In the genomic region with DNA sequence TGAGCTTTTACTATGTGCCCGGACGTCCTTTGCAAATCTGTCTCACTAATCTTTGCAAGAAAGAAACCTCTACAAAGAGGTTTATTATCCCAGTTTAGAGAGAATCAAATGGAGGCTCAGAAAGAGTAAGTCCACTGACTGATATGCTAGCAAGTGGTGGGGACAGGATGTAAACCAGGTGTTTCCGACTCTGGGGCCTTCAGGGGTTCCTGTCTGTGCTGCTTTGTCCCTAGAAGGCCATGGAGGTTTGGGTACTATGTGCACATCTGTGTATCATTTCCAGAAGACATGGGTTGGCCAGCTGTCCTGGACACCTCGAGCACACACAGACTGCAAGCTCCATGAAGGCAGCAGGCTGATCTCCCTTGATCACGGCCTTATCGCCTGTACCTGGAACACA, we compare ENCODE assay signal across 11 cellular contexts. TPM values are rescaled to one million over a fixed set of nuclear protein-coding genes. Genes with fewer than 3 reads are reported as not detected.
DNase-seq lines count a peak whose midpoint lies in the region; ATAC-seq, FAIRE-seq and TF ChIP-seq lines count a peak whose summit lies in the region.
"Had no signal": no experiment of that assay in that cellular context is flagged by ENCODE, and none has a peak within 500 bp of the region (broad histone marks: within the 10 kb centered on the region; RNA-seq: fewer than 3 reads in every experiment).

No MANE protein-coding gene starts in this region.

- peaks cover 7% of the 10 kb centered on the region; the same call in 1 of the 2 replicates for H3K79me2 ChIP-seq in DND-41 (ENCODE audit: insufficient read depth, low read length)
- H3K79me2 ChIP-seq in Loucy (ENCODE audit: insufficient read depth, low read length) = peaks cover 9% of the 10 kb centered on the region
- H3K79me2 ChIP-seq in K562 (ENCODE audit: control insufficient read depth, insufficient read depth, low read length) = peaks cover 12% of the 10 kb centered on the region

- no peak for TF ChIP-seq POLR2A in K562 (conservative IDR thresholded peaks at IDR 0.05)

- H3K4me3 Mint-ChIP-seq in neural crest cell = peak overlapping the region; percentile 98

- H3K36me3 Mint-ChIP-seq in neural crest cell (ENCODE audit: low read depth) = peaks cover 3% of the 10 kb centered on the region

- CTCF ChIA-PET in K562 (lab: Yijun Ruan, JAX; ENCODE audit: low intra/inter-chr PET ratio) = no interaction called here

- H3K36me3 ChIP-seq in DND-41 (ENCODE audit: insufficient read depth, low read length) = peaks cover 31% of the 10 kb centered on the region
- peaks cover 7% of the 10 kb centered on the region; the same call in 1 of the 2 replicates for H3K36me3 ChIP-seq in Loucy (ENCODE audit: insufficient read depth, low read length)
- peaks cover 26% of the 10 kb centered on the region for H3K36me3 ChIP-seq in K562 (ENCODE audit: control insufficient read depth, insufficient read depth, low read length)

- H3F3A ChIP-seq in Loucy (ENCODE audit: low read depth) = no peaks in the 10 kb centered on the region

- no peak for FAIRE-seq in K562 (lab: Jason Lieb, UNC)

- H3K9me3 ChIP-seq in DND-41 (ENCODE audit: insufficient read depth, low read length, severe bottlenecking) = no peaks in the 10 kb centered on the region
- no peaks in the 10 kb centered on the region for H3K9me3 ChIP-seq in Loucy (ENCODE audit: insufficient read depth, low read depth, low read length)
- H3K9me3 ChIP-seq in K562 (replicated peaks; ENCODE audit: control insufficient read depth, insufficient read depth, low read depth, low read length) = no peaks in the 10 kb centered on the region
- H3K9me3 ChIP-seq: prostate gland had no signal

- intact Hi-C loops in K562 (cut with micrococcal nuclease) = no loop called here

- BruUV-seq in K562 (replicated peaks; lab: Mats Ljungman, UMichigan) = no TSS peak

- TF ChIP-seq EP300 in K562 (IDR thresholded peaks at IDR 0.05; ENCODE audit: low read length) = no peak

- H2AFZ ChIP-seq in DND-41 (ENCODE audit: low read depth, low read length) = peak overlapping the region; percentile 89; the same call in 1 of the 2 replicates
- H2AFZ ChIP-seq in Loucy (ENCODE audit: low read length) = no peak overlapping the region
- no peak overlapping the region for H2AFZ ChIP-seq in K562 (ENCODE audit: low read depth, low read length)

- no peaks in the 10 kb centered on the region for H3K9me3 Mint-ChIP-seq in neural crest cell

- H4K20me1 ChIP-seq in DND-41 (ENCODE audit: insufficient read depth, low read length) (no peaks in the 10 kb centered on the region), Loucy (ENCODE audit: insufficient read depth, low read length, poor library complexity, severe bottlenecking) (no peaks in the 10 kb centered on the region), K562 (replicated peaks; ENCODE audit: control insufficient read depth, insufficient read depth, low read length) (no peaks in the 10 kb centered on the region)

- H3K4me2 ChIP-seq in DND-41 (ENCODE audit: insufficient read depth, low read length) = peak overlapping the region; percentile 65
- peak overlapping the region; percentile 91 for H3K4me2 ChIP-seq in Loucy (ENCODE audit: low read depth, low read length, poor library complexity, severe bottlenecking)
- H3K4me2 ChIP-seq in K562 (ENCODE audit: insufficient read depth, low read length) = peak overlapping the region; percentile 86

- H3K27ac Mint-ChIP-seq in neural crest cell (ENCODE audit: unreplicated experiment) = no peak overlapping the region

- 87% methylated on average over 6 of the region's 6 CpGs for WGBS in K562 (ENCODE audit: insufficient coverage, low coverage, missing lambda C conversion rate)

- H3K4me3 ChIP-seq in DND-41 (ENCODE audit: low read depth in 1 of 2, low read length in 2 of 2) = peak overlapping the region; percentile 47 to 67; a peak in 3 of 4 replicates
- H3K4me3 ChIP-seq in Loucy (ENCODE audit: low read length, poor library complexity, severe bottlenecking) = peak overlapping the region; percentile 100
- peak overlapping the region; percentile 67; the same call in 1 of the 2 replicates for H3K4me3 ChIP-seq in K562

- H3K27me3 ChIP-seq in DND-41 (ENCODE audit: insufficient read depth, low read length, poor library complexity) (no peaks in the 10 kb centered on the region), Loucy (ENCODE audit: insufficient read depth, low read length, poor library complexity, severe bottlenecking) (no peaks in the 10 kb centered on the region), K562 (ENCODE audit: control insufficient read depth in 2 of 2, insufficient read depth in 2 of 2, low read length in 2 of 2) (no peaks in the 10 kb centered on the region)

- peaks cover 32% of the 10 kb centered on the region for H3K4me1 ChIP-seq in DND-41 (ENCODE audit: insufficient read depth, low read length)
- H3K4me1 ChIP-seq in Loucy (ENCODE audit: insufficient read depth, low read length, poor library complexity, severe bottlenecking) = peaks cover 28% of the 10 kb centered on the region
- peaks cover 3 to 42% of the 10 kb centered on the region in 2 experiments; a peak in 3 of 5 replicates for H3K4me1 ChIP-seq in K562 (replicated peaks in 1 of 2; ENCODE audit: control insufficient read depth in 2 of 2, insufficient read depth in 2 of 2, low read length in 2 of 2)

- H3K9ac ChIP-seq in DND-41 (ENCODE audit: low read depth, low read length) (peak overlapping the region; percentile 69), Loucy (ENCODE audit: low read depth, low read length, poor library complexity, severe bottlenecking) (peak overlapping the region; percentile 95), K562 (ENCODE audit: insufficient read depth in 1 of 2, low read depth in 2 of 2, low read length in 2 of 2) (peak overlapping the region in 1 of 2 experiments; percentile 88; a peak in 1 of 4 replicates)

- no peaks in the 10 kb centered on the region for H3K9me1 ChIP-seq in K562 (ENCODE audit: control insufficient read depth, insufficient read depth, low read length)

- ATAC-seq in DND-41 (ENCODE audit: insufficient read depth, low read depth) = no peak
- ATAC-seq in K562 = no peak
- no peak for ATAC-seq in left lobe of liver
- ATAC-seq in HG02970 (IDR thresholded peaks at IDR 0.05; ENCODE audit: low FRiP score, unreplicated experiment) = no peak
- ATAC-seq in GM18873 (IDR thresholded peaks at IDR 0.05; ENCODE audit: low FRiP score, unreplicated experiment) = no peak

- DNase-seq in DND-41 = peak; percentile 28
- no peak for DNase-seq in K562 (ENCODE audit: extremely low read depth in 1 of 4, low spot score in 3 of 4)
- DNase-seq in neural crest cell (ENCODE audit: low read depth, low spot score) = no peak
- no peak for DNase-seq in NCI-H2196 (lab: John Stamatoyannopoulos, UW; ENCODE audit: unreplicated experiment)
- no peak for DNase-seq in left lobe of liver (ENCODE audit: low spot score)
- DNase-seq: DMS79 treated with DMSO at 0.1 percent for 48 hours, OCI-M1 had no signal

- in situ Hi-C loops in K562 (cut with MboI) = no loop called here

- H3K9me2 ChIP-seq in Loucy (replicated peaks; ENCODE audit: low read depth, low read length) = no peaks in the 10 kb centered on the region

- POLR2A ChIA-PET in K562 (lab: Yijun Ruan, JAX) = interaction anchor here (0.6 to 2.6 kb wide), 6 partner anchors 11 to 107 kb away, joined by 3 to 8 read pairs (median 3); no protein-coding TSS in a partner anchor

- H3K27ac ChIP-seq in DND-41 (ENCODE audit: low read length) (peak overlapping the region; percentile 88), K562 (ENCODE audit: extremely low read depth, low read depth, low read length) (no peak overlapping the region)

- H3K4me1 Mint-ChIP-seq in neural crest cell = peaks cover 15% of the 10 kb centered on the region

- TF ChIP-seq CTCF in DND-41 (IDR thresholded peaks at IDR 0.05; ENCODE audit: borderline replicate concordance, extremely low read depth, low read length, poor library complexity, severe bottlenecking) (no peak), Loucy (conservative IDR thresholded peaks at IDR 0.05; ENCODE audit: low read length) (no peak), K562 (IDR thresholded peaks at IDR 0.05 in 2 of 3, conservative IDR thresholded peaks at IDR 0.05 in 1 of 3; ENCODE audit: insufficient read depth in 2 of 3, low read depth in 1 of 3, low read length in 3 of 3) (no peak), neural crest cell (conservative IDR thresholded peaks at IDR 0.05) (no peak)

- peaks cover 14% of the 10 kb centered on the region for H3K27me3 Mint-ChIP-seq in neural crest cell (ENCODE audit: low read depth)

- TF ChIP-seq RAD21 in K562 (CRISPR knock-in tag; conservative IDR thresholded peaks at IDR 0.05 in 1 of 2, IDR thresholded peaks at IDR 0.05 in 1 of 2) = no peak

RNA-seq across cellular contexts. Expression of gene KPTN, which starts 1.2 kb away (rescaled TPM):
- 6.2 and 16.4 TPM in 2 replicates for total RNA-seq in K562 (2011; cell fraction: chromatin; rRNA removed; ENCODE audit: low replicate concordance)
- 13.6 and 14.7 TPM in 2 replicates for total RNA-seq in K562 (2011; cell fraction: nucleolus; rRNA removed)
- total RNA-seq in K562 (2011; cell fraction: nucleoplasm; rRNA removed) = 7.3 and 7.6 TPM in 2 replicates
- total RNA-seq in K562 (2014; rRNA removed) (8.5 and 11.9 TPM in 2 replicates), K562 (2014; rRNA removed; fragmentation: Illumina TruSeq; extraction: Trizol) (4.9 and 6.4 TPM in 2 replicates), K562 (2015; rRNA removed; fragmentation: Illumina TruSeq; extraction: Trizol) (7.8 and 8.0 TPM in 2 replicates), K562 (2021) (14.3 and 16.3 TPM in 2 replicates), neural crest cell (30.0 and 30.2 TPM in 2 replicates), left lobe of liver (6.6 TPM)
- polyA plus RNA-seq in K562 (2011; rRNA removed) (10.0 and 10.5 TPM in 2 replicates), K562 (2014; fragmentation: Illumina TruSeq; extraction: Trizol) (12.3 and 18.2 TPM in 2 replicates), K562 (2014; fragmentation: Nextera tagmentation; extraction: Ambion mirVana) (1 to 10 TPM in 1 of 2 experiments, under 1 TPM in 1; 0.56 to 2.7 TPM), K562 (2014; rRNA removed) (16.2 and 18.6 TPM in 2 replicates)
- 9.7 and 17.1 TPM in 2 replicates for polyA plus RNA-seq in K562 (2011; cell fraction: cytosol; rRNA removed)
- polyA plus RNA-seq in K562 (2011; cell fraction: nucleus; rRNA removed) = 28.4 and 49.7 TPM in 2 replicates
- polyA plus RNA-seq in K562 (2012) = 11.8 and 12.7 TPM in 2 replicates
- 2.6 and 4.0 TPM in 2 replicates for polyA minus RNA-seq in K562 (2011; rRNA and poly(A)+ RNA removed)
- 2.9 and 5.1 TPM in 2 replicates for polyA minus RNA-seq in K562 (2011; cell fraction: cytosol; rRNA and poly(A)+ RNA removed)
- polyA minus RNA-seq in K562 (2011; cell fraction: nucleus; rRNA and poly(A)+ RNA removed) = 2.8 TPM in 2 replicates

RNA-seq across cellular contexts. Expression of gene SLC8A2, which starts 13.5 kb away (rescaled TPM):
- 1.0 and 3.4 TPM in 2 replicates for total RNA-seq in K562 (2011; cell fraction: chromatin; rRNA removed; ENCODE audit: low replicate concordance)
- 1.2 and 2.0 TPM in 2 replicates for total RNA-seq in K562 (2011; cell fraction: nucleolus; rRNA removed)
- total RNA-seq in K562 (2011; cell fraction: nucleoplasm; rRNA removed) = 1.0 and 1.5 TPM in 2 replicates
- total RNA-seq in K562 (2014; rRNA removed) (0.64 and 0.86 TPM in 2 replicates), K562 (2014; rRNA removed; fragmentation: Illumina TruSeq; extraction: Trizol) (0.10 and 0.15 TPM in 2 replicates), K562 (2015; rRNA removed; fragmentation: Illumina TruSeq; extraction: Trizol) (0.30 TPM in 1 of 2 replicates, not detected in the other), K562 (2021) (0.60 and 0.66 TPM in 2 replicates), neural crest cell (0.61 and 0.70 TPM in 2 replicates), left lobe of liver (0.10 TPM)
- polyA plus RNA-seq in K562 (2011; rRNA removed) (0.09 and 0.17 TPM in 2 replicates), K562 (2014; fragmentation: Illumina TruSeq; extraction: Trizol) (0.07 and 0.43 TPM in 2 replicates), K562 (2014; fragmentation: Nextera tagmentation; extraction: Ambion mirVana) (not detected), K562 (2014; rRNA removed) (0.18 and 0.32 TPM in 2 replicates)
- polyA plus RNA-seq in K562 (2011; cell fraction: cytosol; rRNA removed) = 0.21 and 1.7 TPM in 2 replicates
- polyA plus RNA-seq in K562 (2011; cell fraction: nucleus; rRNA removed) = 0.48 and 1.0 TPM in 2 replicates
- polyA plus RNA-seq in K562 (2012) = 0.61 and 0.62 TPM in 2 replicates
- polyA minus RNA-seq in K562 (2011; rRNA and poly(A)+ RNA removed) = 0.42 and 0.49 TPM in 2 replicates
- not detected in 2 replicates for polyA minus RNA-seq in K562 (2011; cell fraction: cytosol; rRNA and poly(A)+ RNA removed)
- 0.27 and 0.56 TPM in 2 replicates for polyA minus RNA-seq in K562 (2011; cell fraction: nucleus; rRNA and poly(A)+ RNA removed)

RNA-seq across cellular contexts. Expression of gene NAPA, which starts 29.7 kb away (rescaled TPM):
- 45.2 and 101 TPM in 2 replicates for total RNA-seq in K562 (2011; cell fraction: chromatin; rRNA removed; ENCODE audit: low replicate concordance)
- total RNA-seq in K562 (2011; cell fraction: nucleolus; rRNA removed) = 60.4 and 69.0 TPM in 2 replicates
- total RNA-seq in K562 (2011; cell fraction: nucleoplasm; rRNA removed) = 46.8 and 63.8 TPM in 2 replicates
- total RNA-seq in K562 (2014; rRNA removed) (98.6 and 103 TPM in 2 replicates), K562 (2014; rRNA removed; fragmentation: Illumina TruSeq; extraction: Trizol) (23.3 and 25.7 TPM in 2 replicates), K562 (2015; rRNA removed; fragmentation: Illumina TruSeq; extraction: Trizol) (49.3 and 49.4 TPM in 2 replicates), K562 (2021) (88.5 and 92.6 TPM in 2 replicates), neural crest cell (67.2 and 69.2 TPM in 2 replicates), left lobe of liver (96.3 TPM)
- polyA plus RNA-seq in K562 (2011; rRNA removed) (77.5 and 115 TPM in 2 replicates), K562 (2014; fragmentation: Illumina TruSeq; extraction: Trizol) (82.2 and 88.2 TPM in 2 replicates), K562 (2014; fragmentation: Nextera tagmentation; extraction: Ambion mirVana) (10 to 100 TPM in 1 of 2 experiments, 1 to 10 TPM in 1; 5.4 to 22.4 TPM), K562 (2014; rRNA removed) (79.3 and 91.8 TPM in 2 replicates)
- 74.7 and 132 TPM in 2 replicates for polyA plus RNA-seq in K562 (2011; cell fraction: cytosol; rRNA removed)
- polyA plus RNA-seq in K562 (2011; cell fraction: nucleus; rRNA removed) = 52.5 and 61.2 TPM in 2 replicates
- 72.3 and 117 TPM in 2 replicates for polyA plus RNA-seq in K562 (2012)
- polyA minus RNA-seq in K562 (2011; rRNA and poly(A)+ RNA removed) = 66.5 and 83.7 TPM in 2 replicates
- 79.6 and 85.6 TPM in 2 replicates for polyA minus RNA-seq in K562 (2011; cell fraction: cytosol; rRNA and poly(A)+ RNA removed)
- polyA minus RNA-seq in K562 (2011; cell fraction: nucleus; rRNA and poly(A)+ RNA removed) = 26.5 and 37.7 TPM in 2 replicates
